1 cellular context compared by ENCODE assay signal in genomic region chr13:40205771-40206240, GRCh38.
TF ChIP-seq lines count a peak whose summit lies in the region.

No MANE protein-coding gene starts in this region.

TF ChIP-seq in A549, 52 proteins besides CTCF, POLR2A, EP300 and RAD21 (continued from another document):
- TF ChIP-seq E2F6 (IDR thresholded peaks at IDR 0.05; ENCODE audit: borderline replicate concordance, low read depth) = no peak
- no peak for TF ChIP-seq RCOR1 (IDR thresholded peaks at IDR 0.05; ENCODE audit: low read depth, low read length)
- no peak for TF ChIP-seq CHD2 (IDR thresholded peaks at IDR 0.05; ENCODE audit: low read length, partially characterized antibody)
- no peak for TF ChIP-seq BCL3 (IDR thresholded peaks at IDR 0.05)
- TF ChIP-seq NPAS2 (CRISPR knock-in tag; IDR thresholded peaks at IDR 0.05; ENCODE audit: borderline replicate concordance) = no peak
- no peak for TF ChIP-seq HOXA7 (CRISPR knock-in tag; IDR thresholded peaks at IDR 0.05)
- TF ChIP-seq GATA3 (IDR thresholded peaks at IDR 0.05; ENCODE audit: borderline replicate concordance) = no peak
- TF ChIP-seq RARB (CRISPR knock-in tag; IDR thresholded peaks at IDR 0.05) = no peak
- TF ChIP-seq PHF8 (IDR thresholded peaks at IDR 0.05; ENCODE audit: borderline replicate concordance, low read depth) = no peak
- no peak for TF ChIP-seq CBX2 (IDR thresholded peaks at IDR 0.05; ENCODE audit: borderline replicate concordance, low read depth)
- no peak for TF ChIP-seq CEBPB (IDR thresholded peaks at IDR 0.05)
- no peak for TF ChIP-seq FOXS1 (CRISPR knock-in tag; IDR thresholded peaks at IDR 0.05)
